In the genomic region with DNA sequence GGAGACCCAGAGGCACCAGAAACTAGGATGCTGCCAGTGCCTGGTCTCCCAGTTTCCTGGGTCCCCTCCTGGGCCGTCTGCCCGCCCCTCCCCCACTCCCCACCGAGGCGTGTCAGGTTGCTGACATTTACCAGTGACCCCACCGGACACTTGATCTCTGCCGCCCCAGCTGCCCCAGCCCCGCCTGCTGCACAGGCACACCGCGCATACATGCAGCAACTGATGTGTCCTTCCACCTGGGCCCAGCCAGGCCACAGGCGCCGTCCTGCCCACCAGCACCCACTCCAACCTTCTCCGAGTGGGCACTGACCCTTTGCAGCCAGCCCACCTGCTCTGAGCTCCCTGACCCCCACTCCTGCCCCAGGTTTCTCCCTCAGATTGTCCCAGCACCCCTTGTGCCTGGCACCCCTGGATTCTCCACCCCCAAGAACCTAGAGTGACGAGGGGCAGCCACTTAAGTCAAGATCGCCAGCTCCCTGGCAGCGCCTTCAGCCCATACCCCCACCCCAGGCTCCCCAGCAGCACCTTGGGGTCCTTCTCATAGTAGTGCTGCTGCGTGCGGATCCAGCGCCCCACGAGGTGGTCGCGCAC, we compare ENCODE assay signal across 10 cellular contexts. TPM values are rescaled to one million over a fixed set of nuclear protein-coding genes. Genes with fewer than 3 reads are reported as not detected.
A peak's percentile ranks its signal among the peaks of the same experiment; 100 is the strongest.
DNase-seq lines count a peak whose midpoint lies in the region; ATAC-seq, FAIRE-seq and TF ChIP-seq lines count a peak whose summit lies in the region.
"Had no signal": no experiment of that assay in that cellular context is flagged by ENCODE, and none has a peak within 500 bp of the region (broad histone marks: within the 10 kb centered on the region; RNA-seq: fewer than 3 reads in every experiment).

No MANE protein-coding gene starts in this region.

- H3K27me3 ChIP-seq in HepG2 (ENCODE audit: control insufficient read depth in 1 of 2, insufficient read depth in 2 of 2, low read length in 2 of 2), result peaks cover 3 to 15% of the 10 kb centered on the region in 2 experiments; a peak in 3 of 5 replicates
- no peaks in the 10 kb centered on the region for H3K27me3 ChIP-seq in tibial nerve

- FAIRE-seq in HepG2 (lab: Jason Lieb, UNC), result no peak

- H4K20me1 ChIP-seq in HepG2 (ENCODE audit: insufficient read depth, low read length), result peaks cover 21% of the 10 kb centered on the region

- peaks cover 35% of the 10 kb centered on the region for H3K4me1 ChIP-seq in HepG2 (ENCODE audit: insufficient read depth, low read length)
- H3K4me1 ChIP-seq in tibial nerve, result peaks cover 0 to 53% (median 32%) of the 10 kb centered on the region in 4 donors

- H3K4me1 Mint-ChIP-seq in activated T-cell treated with anti-CD3 and anti-CD28 coated beads, Interleukin-2, amount 50 U/mL, for 4 hours (ENCODE audit: low read depth), result peaks cover 54% of the 10 kb centered on the region

- WGBS in HepG2 (ENCODE audit: low lambda C conversion rate), result 36% methylated on average over 11 of the region's 21 CpGs
- 58 to 61% methylated on average over 21 of the region's 21 CpGs for WGBS in tibial nerve, 2 donors

- no peak for TF ChIP-seq EP300 in HepG2 (IDR thresholded peaks at IDR 0.05; ENCODE audit: low read depth in 2 of 2, low read length in 2 of 2)
- TF ChIP-seq EP300 in HepG2 (CRISPR knock-in tag; IDR thresholded peaks at IDR 0.05; ENCODE audit: borderline replicate concordance), result no peak
- no peak for TF ChIP-seq EP300 in tibial nerve (IDR thresholded peaks at IDR 0.05)

- no peak overlapping the region for H2AFZ ChIP-seq in HepG2 (ENCODE audit: low read length)

- H3K4me2 ChIP-seq in HepG2 (ENCODE audit: low read depth, low read length), result peak overlapping the region; percentile 59

- no TSS peak for BruUV-seq in HepG2 (replicated peaks; lab: Mats Ljungman, UMichigan)

- H3K36me3 Mint-ChIP-seq in activated T-cell treated with anti-CD3 and anti-CD28 coated beads, Interleukin-2, amount 50 U/mL, for 4 hours (ENCODE audit: insufficient read depth), result peaks cover 22% of the 10 kb centered on the region

- no peak for ATAC-seq in activated T-cell treated with anti-CD3 and anti-CD28 coated beads, Interleukin-2, amount 50 U/mL, for 4 hours
- peak; percentile 64 for ATAC-seq in HepG2

- TF ChIP-seq CTCF in HepG2 (CRISPR knock-in tag; IDR thresholded peaks at IDR 0.05) (no peak; the same call in 1 of the 2 replicates), tibial nerve (IDR thresholded peaks at IDR 0.05) (no peak)

- POLR2A ChIA-PET in HepG2 (lab: Yijun Ruan, JAX), result interaction anchor here (1.3 to 3.3 kb wide), 2 partner anchors 12 to 20 kb away, joined by 3 to 24 read pairs; partner anchors contain the start of gene SF1

- H3K4me3 Mint-ChIP-seq in activated T-cell treated with anti-CD3 and anti-CD28 coated beads, Interleukin-2, amount 50 U/mL, for 4 hours, result no peak overlapping the region
- H3K4me3 Mint-ChIP-seq: HFFc6 had no signal

- H3K4me3 ChIP-seq in HepG2 (replicated peaks in 1 of 3; ENCODE audit: insufficient read depth in 1 of 3, low read depth in 2 of 3, low read length in 3 of 3) (peak overlapping the region in 1 of 3 experiments; percentile 37; a peak in 3 of 6 replicates), tibial nerve (peak overlapping the region; percentile 7 to 33 (median 13))

- TF ChIP-seq POLR2A in HepG2 (IDR thresholded peaks at IDR 0.05; ENCODE audit: insufficient read depth in 1 of 2, low read depth in 2 of 2, low read length in 2 of 2) (no peak), tibial nerve (IDR thresholded peaks at IDR 0.05) (no peak)

- no peak overlapping the region for H3K9ac ChIP-seq in HepG2 (ENCODE audit: insufficient read depth, low read depth, low read length)

- intact Hi-C loops in HepG2 (cut with micrococcal nuclease; ENCODE audit: unreplicated experiment), result no loop called here

- peak; percentile 20 for DNase-seq in activated T-cell treated with anti-CD3 and anti-CD28 coated beads, Interleukin-2, amount 50 U/mL, for 1 hour
- no peak for DNase-seq in activated T-cell treated with anti-CD3 and anti-CD28 coated beads, Interleukin-2, amount 50 U/mL, for 4 hours
- peak; percentile 50 for DNase-seq in HepG2 (ENCODE audit: low spot score)
- DNase-seq in tibial nerve (ENCODE audit: low spot score in 2 of 2), result no peak
- DNase-seq in NCI-H526 (lab: John Stamatoyannopoulos, UW), result no peak
- DNase-seq in NCI-H187 (lab: John Stamatoyannopoulos, UW), result no peak
- DNase-seq: HFFc6, Karpas-422, RPMI8226 had no signal

- H3K27me3 Mint-ChIP-seq in activated T-cell treated with anti-CD3 and anti-CD28 coated beads, Interleukin-2, amount 50 U/mL, for 4 hours (ENCODE audit: low read depth), result no peaks in the 10 kb centered on the region

- H3K9me3 ChIP-seq in HepG2 (ENCODE audit: low read length), result no peaks in the 10 kb centered on the region
- no peaks in the 10 kb centered on the region for H3K9me3 ChIP-seq in tibial nerve

- H3K36me3 ChIP-seq in HepG2 (replicated peaks in 1 of 2; ENCODE audit: control insufficient read depth in 1 of 2, insufficient read depth in 2 of 2, low read length in 2 of 2), result peaks cover 4 to 15% of the 10 kb centered on the region in 2 experiments; a peak in 4 of 5 replicates
- H3K36me3 ChIP-seq in tibial nerve, result peaks cover 0 to 23% (median 1%) of the 10 kb centered on the region in 3 donors

- CTCF ChIA-PET in HepG2 (lab: Yijun Ruan, JAX; ENCODE audit: low intra/inter-chr PET ratio, low total read pairs), result no interaction called here

- in situ Hi-C loops in HepG2 (cut with HindIII; ENCODE audit: extremely low pct_ligation_motif_present, low pct_unique_long_range_greater_than_20kb), result no loop called here

- H3K9me3 Mint-ChIP-seq in activated T-cell treated with anti-CD3 and anti-CD28 coated beads, Interleukin-2, amount 50 U/mL, for 4 hours, result no peaks in the 10 kb centered on the region
- H3K9me3 Mint-ChIP-seq: HFFc6 had no signal

- TF ChIP-seq RAD21 in HepG2 (CRISPR knock-in tag; IDR thresholded peaks at IDR 0.05), result no peak

- H3K79me2 ChIP-seq in HepG2 (ENCODE audit: insufficient read depth, low read length), result no peaks in the 10 kb centered on the region

- H3K27ac ChIP-seq in HepG2 (ENCODE audit: extremely low read length, insufficient read depth, low read length), result no peak overlapping the region
- H3K27ac ChIP-seq in tibial nerve, result peak overlapping the region in 3 of 4 donors; percentile 28 to 72 (median 53)

RNA-seq across cellular contexts. Expression of gene PYGM, which starts 0.5 kb away (rescaled TPM):
- total RNA-seq in activated T-cell treated with anti-CD3 and anti-CD28 coated beads, Interleukin-2, amount 50 U/mL, for 4 hours, result 1 to 10 TPM; 1.7 to 2.7 (median 2.1) TPM
- 0.11 TPM in 1 of 2 replicates, not detected in the other for total RNA-seq in HepG2 (2016; rRNA removed; fragmentation: Illumina TruSeq; extraction: Trizol)
- total RNA-seq in HepG2 (2016; cell fraction: cytosol; rRNA removed; fragmentation: Illumina TruSeq; extraction: Trizol; ENCODE audit: low read depth), result not detected in 2 replicates
- 0.06 TPM in 1 of 2 replicates, not detected in the other for total RNA-seq in HepG2 (2016; cell fraction: insoluble cytoplasmic fraction; rRNA removed; fragmentation: Illumina TruSeq; extraction: Trizol)
- not detected in 2 replicates for total RNA-seq in HepG2 (2016; cell fraction: membrane; rRNA removed; fragmentation: Illumina TruSeq; extraction: Trizol)
- total RNA-seq in HepG2 (2016; cell fraction: nucleus; rRNA removed; fragmentation: Illumina TruSeq; extraction: Trizol), result 0.13 and 0.16 TPM in 2 replicates
- polyA plus RNA-seq in HepG2 (2011; rRNA removed), result 0.12 and 0.13 TPM in 2 replicates
- 0.08 and 0.09 TPM in 2 replicates for polyA plus RNA-seq in HepG2 (2011; cell fraction: cytosol; rRNA removed)
- 0.31 and 0.51 TPM in 2 replicates for polyA plus RNA-seq in HepG2 (2011; cell fraction: nucleus; rRNA removed)
- 0.19 and 0.24 TPM in 2 replicates for polyA plus RNA-seq in HepG2 (2012)
- polyA plus RNA-seq in HepG2 (2016; cell fraction: cytosol; fragmentation: Illumina TruSeq; extraction: Trizol; ENCODE audit: low read depth), result not detected in 2 replicates
- not detected in 2 replicates for polyA plus RNA-seq in HepG2 (2016; cell fraction: insoluble cytoplasmic fraction; fragmentation: Illumina TruSeq; extraction: Trizol; ENCODE audit: low read depth)
- not detected in 2 replicates for polyA plus RNA-seq in HepG2 (2016; cell fraction: membrane; fragmentation: Illumina TruSeq; extraction: Trizol; ENCODE audit: low read depth)
- not detected in 2 replicates for polyA plus RNA-seq in HepG2 (2016; cell fraction: nucleus; fragmentation: Illumina TruSeq; extraction: Trizol; ENCODE audit: insufficient read depth, low read depth)
- 0.68 and 0.84 TPM in 2 replicates for polyA minus RNA-seq in HepG2 (2011; rRNA and poly(A)+ RNA removed; ENCODE audit: low replicate concordance)
- polyA minus RNA-seq in HepG2 (2011; cell fraction: cytosol; rRNA and poly(A)+ RNA removed), result 0.26 TPM in 1 of 2 replicates, not detected in the other
- 0.62 and 0.77 TPM in 2 replicates for polyA minus RNA-seq in HepG2 (2011; cell fraction: nucleus; rRNA and poly(A)+ RNA removed)
- total RNA-seq in tibial nerve, result 10 to 100 TPM in 2 of 4 donors, 1 to 10 TPM in 2; 2.1 to 18.6 (median 9.9) TPM

RNA-seq across cellular contexts. Expression of gene RASGRP2, which starts 15.3 kb away (rescaled TPM):
- 1 to 10 TPM; 2.6 to 3.7 (median 2.9) TPM for total RNA-seq in activated T-cell treated with anti-CD3 and anti-CD28 coated beads, Interleukin-2, amount 50 U/mL, for 4 hours
- total RNA-seq in HepG2 (2016; rRNA removed; fragmentation: Illumina TruSeq; extraction: Trizol) (not detected in 2 replicates), tibial nerve (10 to 100 TPM; 35.4 to 87.0 (median 59.0) TPM)
- not detected in 2 replicates for total RNA-seq in HepG2 (2016; cell fraction: cytosol; rRNA removed; fragmentation: Illumina TruSeq; extraction: Trizol; ENCODE audit: low read depth)
- total RNA-seq in HepG2 (2016; cell fraction: insoluble cytoplasmic fraction; rRNA removed; fragmentation: Illumina TruSeq; extraction: Trizol), result not detected in 2 replicates
- total RNA-seq in HepG2 (2016; cell fraction: membrane; rRNA removed; fragmentation: Illumina TruSeq; extraction: Trizol), result not detected in 2 replicates
- not detected in 2 replicates for total RNA-seq in HepG2 (2016; cell fraction: nucleus; rRNA removed; fragmentation: Illumina TruSeq; extraction: Trizol)
- 0.18 and 0.61 TPM in 2 replicates for polyA plus RNA-seq in HepG2 (2011; rRNA removed)
- 0.23 TPM in 2 replicates for polyA plus RNA-seq in HepG2 (2011; cell fraction: cytosol; rRNA removed)
- polyA plus RNA-seq in HepG2 (2011; cell fraction: nucleus; rRNA removed), result 0.54 and 1.5 TPM in 2 replicates
- 0.38 TPM in 1 of 2 replicates, not detected in the other for polyA plus RNA-seq in HepG2 (2012)
- 0.26 and 0.27 TPM in 2 replicates for polyA plus RNA-seq in HepG2 (2016; cell fraction: cytosol; fragmentation: Illumina TruSeq; extraction: Trizol; ENCODE audit: low read depth)
- not detected in 2 replicates for polyA plus RNA-seq in HepG2 (2016; cell fraction: insoluble cytoplasmic fraction; fragmentation: Illumina TruSeq; extraction: Trizol; ENCODE audit: low read depth)
- polyA plus RNA-seq in HepG2 (2016; cell fraction: membrane; fragmentation: Illumina TruSeq; extraction: Trizol; ENCODE audit: low read depth), result 0.30 TPM in 1 of 2 replicates, not detected in the other
- not detected in 2 replicates for polyA plus RNA-seq in HepG2 (2016; cell fraction: nucleus; fragmentation: Illumina TruSeq; extraction: Trizol; ENCODE audit: insufficient read depth, low read depth)
- 0.28 TPM in 1 of 2 replicates, not detected in the other for polyA minus RNA-seq in HepG2 (2011; rRNA and poly(A)+ RNA removed; ENCODE audit: low replicate concordance)
- not detected in 2 replicates for polyA minus RNA-seq in HepG2 (2011; cell fraction: cytosol; rRNA and poly(A)+ RNA removed)
- polyA minus RNA-seq in HepG2 (2011; cell fraction: nucleus; rRNA and poly(A)+ RNA removed), result not detected in 2 replicates

RNA-seq across cellular contexts. Expression of gene SF1, which starts 19.1 kb away (rescaled TPM):
- total RNA-seq in activated T-cell treated with anti-CD3 and anti-CD28 coated beads, Interleukin-2, amount 50 U/mL, for 4 hours, result 100 to 1,000 TPM; 549 to 586 (median 553) TPM
- total RNA-seq in HepG2 (2016; rRNA removed; fragmentation: Illumina TruSeq; extraction: Trizol), result 42.5 and 70.4 TPM in 2 replicates
- total RNA-seq in HepG2 (2016; cell fraction: cytosol; rRNA removed; fragmentation: Illumina TruSeq; extraction: Trizol; ENCODE audit: low read depth), result 16.0 and 19.1 TPM in 2 replicates
- total RNA-seq in HepG2 (2016; cell fraction: insoluble cytoplasmic fraction; rRNA removed; fragmentation: Illumina TruSeq; extraction: Trizol), result 36.1 and 70.7 TPM in 2 replicates
- total RNA-seq in HepG2 (2016; cell fraction: membrane; rRNA removed; fragmentation: Illumina TruSeq; extraction: Trizol), result 45.9 and 46.6 TPM in 2 replicates
- total RNA-seq in HepG2 (2016; cell fraction: nucleus; rRNA removed; fragmentation: Illumina TruSeq; extraction: Trizol), result 163 and 180 TPM in 2 replicates
- 51.9 and 55.5 TPM in 2 replicates for polyA plus RNA-seq in HepG2 (2011; rRNA removed)
- polyA plus RNA-seq in HepG2 (2011; cell fraction: cytosol; rRNA removed), result 14.3 and 16.0 TPM in 2 replicates
- polyA plus RNA-seq in HepG2 (2011; cell fraction: nucleus; rRNA removed), result 223 and 237 TPM in 2 replicates
- 130 and 151 TPM in 2 replicates for polyA plus RNA-seq in HepG2 (2012)
- 30.5 and 31.3 TPM in 2 replicates for polyA plus RNA-seq in HepG2 (2016; cell fraction: cytosol; fragmentation: Illumina TruSeq; extraction: Trizol; ENCODE audit: low read depth)
- 93.3 and 132 TPM in 2 replicates for polyA plus RNA-seq in HepG2 (2016; cell fraction: insoluble cytoplasmic fraction; fragmentation: Illumina TruSeq; extraction: Trizol; ENCODE audit: low read depth)
- 63.8 and 66.4 TPM in 2 replicates for polyA plus RNA-seq in HepG2 (2016; cell fraction: membrane; fragmentation: Illumina TruSeq; extraction: Trizol; ENCODE audit: low read depth)
- polyA plus RNA-seq in HepG2 (2016; cell fraction: nucleus; fragmentation: Illumina TruSeq; extraction: Trizol; ENCODE audit: insufficient read depth, low read depth), result 426 and 461 TPM in 2 replicates
- 77.9 and 101 TPM in 2 replicates for polyA minus RNA-seq in HepG2 (2011; rRNA and poly(A)+ RNA removed; ENCODE audit: low replicate concordance)
- 31.1 and 32.0 TPM in 2 replicates for polyA minus RNA-seq in HepG2 (2011; cell fraction: cytosol; rRNA and poly(A)+ RNA removed)
- polyA minus RNA-seq in HepG2 (2011; cell fraction: nucleus; rRNA and poly(A)+ RNA removed), result 297 and 338 TPM in 2 replicates
- total RNA-seq in tibial nerve, result 100 to 1,000 TPM; 368 to 416 (median 372) TPM

RNA-seq across cellular contexts. Expression of gene NRXN2, which starts 36.2 kb away (rescaled TPM):
- total RNA-seq in activated T-cell treated with anti-CD3 and anti-CD28 coated beads, Interleukin-2, amount 50 U/mL, for 4 hours, result 1 to 10 TPM in 1 of 3 donors, under 1 TPM in 2; 0.16 to 1.0 (median 0.71) TPM
- not detected in 2 replicates for total RNA-seq in HepG2 (2016; rRNA removed; fragmentation: Illumina TruSeq; extraction: Trizol)
- not detected in 2 replicates for total RNA-seq in HepG2 (2016; cell fraction: cytosol; rRNA removed; fragmentation: Illumina TruSeq; extraction: Trizol; ENCODE audit: low read depth)
- not detected in 2 replicates for total RNA-seq in HepG2 (2016; cell fraction: insoluble cytoplasmic fraction; rRNA removed; fragmentation: Illumina TruSeq; extraction: Trizol)
- not detected in 2 replicates for total RNA-seq in HepG2 (2016; cell fraction: membrane; rRNA removed; fragmentation: Illumina TruSeq; extraction: Trizol)
- not detected in 2 replicates for total RNA-seq in HepG2 (2016; cell fraction: nucleus; rRNA removed; fragmentation: Illumina TruSeq; extraction: Trizol)
- polyA plus RNA-seq in HepG2 (2011; rRNA removed), result 0.03 TPM in 1 of 2 replicates, not detected in the other
- polyA plus RNA-seq in HepG2 (2011; cell fraction: cytosol; rRNA removed), result 0.08 and 0.14 TPM in 2 replicates
- polyA plus RNA-seq in HepG2 (2011; cell fraction: nucleus; rRNA removed), result 0.13 TPM in 1 of 2 replicates, not detected in the other
- polyA plus RNA-seq in HepG2 (2012), result 0.32 and 0.42 TPM in 2 replicates
- not detected in 2 replicates for polyA plus RNA-seq in HepG2 (2016; cell fraction: cytosol; fragmentation: Illumina TruSeq; extraction: Trizol; ENCODE audit: low read depth)
- polyA plus RNA-seq in HepG2 (2016; cell fraction: insoluble cytoplasmic fraction; fragmentation: Illumina TruSeq; extraction: Trizol; ENCODE audit: low read depth), result 0.07 TPM in 1 of 2 replicates, not detected in the other
- polyA plus RNA-seq in HepG2 (2016; cell fraction: membrane; fragmentation: Illumina TruSeq; extraction: Trizol; ENCODE audit: low read depth), result not detected in 2 replicates
- not detected in 2 replicates for polyA plus RNA-seq in HepG2 (2016; cell fraction: nucleus; fragmentation: Illumina TruSeq; extraction: Trizol; ENCODE audit: insufficient read depth, low read depth)
- 1.9 TPM in 1 of 2 replicates, not detected in the other for polyA minus RNA-seq in HepG2 (2011; rRNA and poly(A)+ RNA removed; ENCODE audit: low replicate concordance)
- polyA minus RNA-seq in HepG2 (2011; cell fraction: cytosol; rRNA and poly(A)+ RNA removed), result not detected in 2 replicates
- polyA minus RNA-seq in HepG2 (2011; cell fraction: nucleus; rRNA and poly(A)+ RNA removed), result not detected in 2 replicates
- total RNA-seq in tibial nerve, result 10 to 100 TPM in 2 of 4 donors, 1 to 10 TPM in 2; 1.7 to 25.5 (median 8.7) TPM
- polyA plus RNA-seq: AG04450 had no signal

RNA-seq across cellular contexts. Expression of gene MAP4K2, which starts 43.8 kb away (rescaled TPM):
- total RNA-seq in activated T-cell treated with anti-CD3 and anti-CD28 coated beads, Interleukin-2, amount 50 U/mL, for 4 hours, result 10 to 100 TPM; 42.2 to 51.5 (median 43.7) TPM
- total RNA-seq in HepG2 (2016; rRNA removed; fragmentation: Illumina TruSeq; extraction: Trizol) (7.8 and 8.3 TPM in 2 replicates), tibial nerve (10 to 100 TPM; 10.6 to 22.2 (median 13.5) TPM)
- 3.5 and 4.1 TPM in 2 replicates for total RNA-seq in HepG2 (2016; cell fraction: cytosol; rRNA removed; fragmentation: Illumina TruSeq; extraction: Trizol; ENCODE audit: low read depth)
- 4.8 and 7.6 TPM in 2 replicates for total RNA-seq in HepG2 (2016; cell fraction: insoluble cytoplasmic fraction; rRNA removed; fragmentation: Illumina TruSeq; extraction: Trizol)
- total RNA-seq in HepG2 (2016; cell fraction: membrane; rRNA removed; fragmentation: Illumina TruSeq; extraction: Trizol), result 10.9 and 11.1 TPM in 2 replicates
- total RNA-seq in HepG2 (2016; cell fraction: nucleus; rRNA removed; fragmentation: Illumina TruSeq; extraction: Trizol), result 6.7 and 7.4 TPM in 2 replicates
- 15.5 and 17.6 TPM in 2 replicates for polyA plus RNA-seq in HepG2 (2011; rRNA removed)
- 7.7 and 11.1 TPM in 2 replicates for polyA plus RNA-seq in HepG2 (2011; cell fraction: cytosol; rRNA removed)
- 71.3 and 101 TPM in 2 replicates for polyA plus RNA-seq in HepG2 (2011; cell fraction: nucleus; rRNA removed)
- 8.7 and 10.1 TPM in 2 replicates for polyA plus RNA-seq in HepG2 (2012)
- polyA plus RNA-seq in HepG2 (2016; cell fraction: cytosol; fragmentation: Illumina TruSeq; extraction: Trizol; ENCODE audit: low read depth), result 5.1 and 6.2 TPM in 2 replicates
- polyA plus RNA-seq in HepG2 (2016; cell fraction: insoluble cytoplasmic fraction; fragmentation: Illumina TruSeq; extraction: Trizol; ENCODE audit: low read depth), result 7.8 and 9.1 TPM in 2 replicates
- polyA plus RNA-seq in HepG2 (2016; cell fraction: membrane; fragmentation: Illumina TruSeq; extraction: Trizol; ENCODE audit: low read depth), result 9.5 and 11.8 TPM in 2 replicates
- 20.0 and 20.1 TPM in 2 replicates for polyA plus RNA-seq in HepG2 (2016; cell fraction: nucleus; fragmentation: Illumina TruSeq; extraction: Trizol; ENCODE audit: insufficient read depth, low read depth)
- 25.9 and 40.8 TPM in 2 replicates for polyA minus RNA-seq in HepG2 (2011; rRNA and poly(A)+ RNA removed; ENCODE audit: low replicate concordance)
- 4.3 and 6.6 TPM in 2 replicates for polyA minus RNA-seq in HepG2 (2011; cell fraction: cytosol; rRNA and poly(A)+ RNA removed)
- 8.7 and 10.9 TPM in 2 replicates for polyA minus RNA-seq in HepG2 (2011; cell fraction: nucleus; rRNA and poly(A)+ RNA removed)

Comparison
In these comparisons a context has a peak if more than half of its experiments do, and no peak if none do; other contexts are left out.
1. DNase-seq: peak in activated T-cell treated with anti-CD3 and anti-CD28 coated beads, Interleukin-2, amount 50 U/mL, for 1 hour (single experiment) and HepG2 (single experiment); none in activated T-cell treated with anti-CD3 and anti-CD28 coated beads, Interleukin-2, amount 50 U/mL, for 4 hours (single experiment), tibial nerve (0 of 2), NCI-H526 (0 of 2) and NCI-H187 (0 of 2).
2. RNA of gene RASGRP2, which starts 15.3 kb away (total RNA-seq): 35.4 to 87.0 TPM in tibial nerve; 2.6 to 3.7 TPM in activated T-cell treated with anti-CD3 and anti-CD28 coated beads, Interleukin-2, amount 50 U/mL, for 4 hours and not detected in HepG2; every median in the first group is over 4 times any median in the second.